ENCODE assay signal across 9 cellular contexts in genomic region chr4:111641813-111642579, GRCh38.
DNase-seq lines count a peak whose midpoint lies in the region; ATAC-seq and TF ChIP-seq lines count a peak whose summit lies in the region.
"Had no signal": no experiment of that assay in that cellular context is flagged by ENCODE, and none has a peak within 500 bp of the region (broad histone marks: within the 10 kb centered on the region; RNA-seq: fewer than 3 reads in every experiment).

No MANE protein-coding gene starts in this region.

- peaks cover 11% of the 10 kb centered on the region for H3K27me3 ChIP-seq in DOHH2 (ENCODE audit: control insufficient read depth, low read length)
- H3K27me3 ChIP-seq in parathyroid adenoma (ENCODE audit: control insufficient read depth, insufficient read depth, low read length): peaks cover 4% of the 10 kb centered on the region
- H3K27me3 ChIP-seq in CD4-positive, alpha-beta T cell (ENCODE audit: control insufficient read depth, insufficient read depth, low read length): no peaks in the 10 kb centered on the region

- no peak overlapping the region for H2AFZ ChIP-seq in parathyroid adenoma

- CTCF ChIA-PET in WTC11 (lab: Charles Lee): interaction anchor here (0.7 to 2.1 kb wide), 2 partner anchors 152 to 213 kb away, joined by 3 to 12 read pairs; no protein-coding TSS in a partner anchor
- CTCF ChIA-PET in CD4-positive, alpha-beta T cell (lab: Charles Lee): no interaction called here

- H3K4me1 Mint-ChIP-seq in WTC11: peaks cover 5% of the 10 kb centered on the region; the same call in 1 of the 2 replicates
- no peaks in the 10 kb centered on the region for H3K4me1 Mint-ChIP-seq in CD4-positive, alpha-beta T cell (ENCODE audit: low read depth)

- intact Hi-C loops in CD4-positive, alpha-beta T cell (cut with DNase I, micrococcal nuclease): no loop called here

- no peak overlapping the region for H3K9ac ChIP-seq in parathyroid adenoma

- no peaks in the 10 kb centered on the region for H3F3A ChIP-seq in DOHH2 (ENCODE audit: control insufficient read depth, insufficient read depth)

- H3K79me2 ChIP-seq in DOHH2 (ENCODE audit: control insufficient read depth, low read length) (no peaks in the 10 kb centered on the region), parathyroid adenoma (no peaks in the 10 kb centered on the region)

- H3K36me3 ChIP-seq in DOHH2 (ENCODE audit: control insufficient read depth, low read length) (no peaks in the 10 kb centered on the region), parathyroid adenoma (ENCODE audit: control insufficient read depth, insufficient read depth, low read length) (no peaks in the 10 kb centered on the region)

- H3K9me3 Mint-ChIP-seq in WTC11: no peaks in the 10 kb centered on the region
- no peaks in the 10 kb centered on the region for H3K9me3 Mint-ChIP-seq in CD4-positive, alpha-beta T cell
- H3K9me3 Mint-ChIP-seq: dendritic cell treated with granulocyte-macrophage colony-stimulating factor and Interleukin-4, amounts not matched to agents 40 ng/mL and 50 ng/mL, for 4 days had no signal

- ATAC-seq in GM19372 (IDR thresholded peaks at IDR 0.05; ENCODE audit: low read depth, unreplicated experiment) (peak; percentile 97), HG03196 (IDR thresholded peaks at IDR 0.05; ENCODE audit: unreplicated experiment) (peak; percentile 88), WTC11 (peak; percentile 87)
- no peak for ATAC-seq in CD4-positive, alpha-beta T cell (ENCODE audit: poor library complexity)

- no peaks in the 10 kb centered on the region for H3K9me3 ChIP-seq in DOHH2 (ENCODE audit: control insufficient read depth, insufficient read depth, low read length)
- no peaks in the 10 kb centered on the region for H3K9me3 ChIP-seq in parathyroid adenoma (ENCODE audit: control insufficient read depth, low read length)
- no peaks in the 10 kb centered on the region for H3K9me3 ChIP-seq in CD4-positive, alpha-beta T cell (ENCODE audit: control insufficient read depth, low read length)

- H3K27ac ChIP-seq in DOHH2 (ENCODE audit: low read depth, low read length): no peak overlapping the region
- H3K27ac ChIP-seq in parathyroid adenoma: no peak overlapping the region
- H3K27ac ChIP-seq in CD4-positive, alpha-beta T cell (ENCODE audit: low read depth, low read length): no peak overlapping the region

- DNase-seq in NCI-H2227 treated with DMSO at 0.1 percent for 48 hours (lab: John Stamatoyannopoulos, UW) (peak; percentile 77), WTC11 (ENCODE audit: low spot score) (peak; percentile 64), germinal center (ENCODE audit: low spot score) (peak; percentile 54)
- no peak for DNase-seq in CD4-positive, alpha-beta T cell

- no peak overlapping the region for H3K4me3 Mint-ChIP-seq in WTC11
- no peak overlapping the region for H3K4me3 Mint-ChIP-seq in CD4-positive, alpha-beta T cell
- H3K4me3 Mint-ChIP-seq: dendritic cell treated with granulocyte-macrophage colony-stimulating factor and Interleukin-4, amounts not matched to agents 40 ng/mL and 50 ng/mL, for 4 days had no signal

- H3K4me3 ChIP-seq in DOHH2 (ENCODE audit: low read length) (no peak overlapping the region), parathyroid adenoma (ENCODE audit: low read depth, low read length) (no peak overlapping the region)

- no peaks in the 10 kb centered on the region for H3K36me3 Mint-ChIP-seq in WTC11
- no peaks in the 10 kb centered on the region for H3K36me3 Mint-ChIP-seq in CD4-positive, alpha-beta T cell (ENCODE audit: low read depth)

- 0 out of 2 replicates have a peak, but pooled peaks cover 3% of the 10 kb centered on the region for H4K20me1 ChIP-seq in DOHH2 (ENCODE audit: control insufficient read depth, insufficient read depth, low read depth, low read length)

- H3K9me2 ChIP-seq in DOHH2 (replicated peaks; ENCODE audit: control insufficient read depth, low read length): no peaks in the 10 kb centered on the region

- H3K4me1 ChIP-seq in DOHH2 (ENCODE audit: control insufficient read depth, low read length) (no peaks in the 10 kb centered on the region), parathyroid adenoma (no peaks in the 10 kb centered on the region)

- H3K27me3 Mint-ChIP-seq in WTC11 (ENCODE audit: low read depth): no peaks in the 10 kb centered on the region
- H3K27me3 Mint-ChIP-seq in CD4-positive, alpha-beta T cell: no peaks in the 10 kb centered on the region

- POLR2A ChIA-PET in WTC11 (lab: Charles Lee): no interaction called here
- POLR2A ChIA-PET in CD4-positive, alpha-beta T cell (lab: Charles Lee): no interaction called here

- H3K4me2 ChIP-seq in DOHH2 (ENCODE audit: low read length): no peak overlapping the region
- H3K4me2 ChIP-seq in parathyroid adenoma (ENCODE audit: low read length): no peak overlapping the region

- H3K27ac Mint-ChIP-seq in WTC11: no peak overlapping the region
- H3K27ac Mint-ChIP-seq in CD4-positive, alpha-beta T cell: no peak overlapping the region
- H3K27ac Mint-ChIP-seq: dendritic cell treated with granulocyte-macrophage colony-stimulating factor and Interleukin-4, amounts not matched to agents 40 ng/mL and 50 ng/mL, for 4 days had no signal

- TF ChIP-seq CTCF in DOHH2 (IDR thresholded peaks at IDR 0.05; ENCODE audit: low read depth, low read length, poor library complexity, severe bottlenecking) (peak; percentile 92), WTC11 (IDR thresholded peaks at IDR 0.05) (peak; percentile 72), parathyroid adenoma (IDR thresholded peaks at IDR 0.05) (peak; percentile 56)
- TF ChIP-seq CTCF in CD4-positive, alpha-beta T cell (IDR thresholded peaks at IDR 0.05): no peak

TF ChIP-seq in WTC11, 78 proteins besides CTCF, POLR2A, EP300 and RAD21 (continues in another document):
- TF ChIP-seq, protein P1, sequence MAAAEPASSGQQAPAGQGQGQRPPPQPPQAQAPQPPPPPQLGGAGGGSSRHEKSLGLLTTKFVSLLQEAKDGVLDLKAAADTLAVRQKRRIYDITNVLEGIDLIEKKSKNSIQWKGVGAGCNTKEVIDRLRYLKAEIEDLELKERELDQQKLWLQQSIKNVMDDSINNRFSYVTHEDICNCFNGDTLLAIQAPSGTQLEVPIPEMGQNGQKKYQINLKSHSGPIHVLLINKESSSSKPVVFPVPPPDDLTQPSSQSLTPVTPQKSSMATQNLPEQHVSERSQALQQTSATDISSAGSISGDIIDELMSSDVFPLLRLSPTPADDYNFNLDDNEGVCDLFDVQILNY (CRISPR knock-in tag; IDR thresholded peaks at IDR 0.05): no peak
- TF ChIP-seq ATF3 (CRISPR knock-in tag; conservative IDR thresholded peaks at IDR 0.05) (no peak), MXD4 (CRISPR knock-in tag; IDR thresholded peaks at IDR 0.05; ENCODE audit: borderline replicate concordance) (no peak), NFATC4 (CRISPR knock-in tag; IDR thresholded peaks at IDR 0.05) (no peak), ZNF121 (CRISPR knock-in tag; IDR thresholded peaks at IDR 0.05) (no peak), GTF2I (CRISPR knock-in tag; conservative IDR thresholded peaks at IDR 0.05) (no peak), FOXK1 (CRISPR knock-in tag; IDR thresholded peaks at IDR 0.05) (no peak)
- TF ChIP-seq, protein P2, sequence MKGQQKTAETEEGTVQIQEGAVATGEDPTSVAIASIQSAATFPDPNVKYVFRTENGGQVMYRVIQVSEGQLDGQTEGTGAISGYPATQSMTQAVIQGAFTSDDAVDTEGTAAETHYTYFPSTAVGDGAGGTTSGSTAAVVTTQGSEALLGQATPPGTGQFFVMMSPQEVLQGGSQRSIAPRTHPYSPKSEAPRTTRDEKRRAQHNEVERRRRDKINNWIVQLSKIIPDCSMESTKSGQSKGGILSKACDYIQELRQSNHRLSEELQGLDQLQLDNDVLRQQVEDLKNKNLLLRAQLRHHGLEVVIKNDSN (CRISPR knock-in tag; IDR thresholded peaks at IDR 0.05): no peak
- TF ChIP-seq, protein P3, sequence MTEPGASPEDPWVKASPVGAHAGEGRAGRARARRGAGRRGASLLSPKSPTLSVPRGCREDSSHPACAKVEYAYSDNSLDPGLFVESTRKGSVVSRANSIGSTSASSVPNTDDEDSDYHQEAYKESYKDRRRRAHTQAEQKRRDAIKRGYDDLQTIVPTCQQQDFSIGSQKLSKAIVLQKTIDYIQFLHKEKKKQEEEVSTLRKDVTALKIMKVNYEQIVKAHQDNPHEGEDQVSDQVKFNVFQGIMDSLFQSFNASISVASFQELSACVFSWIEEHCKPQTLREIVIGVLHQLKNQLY (CRISPR knock-in tag; IDR thresholded peaks at IDR 0.05): no peak
- TF ChIP-seq, protein P4, sequence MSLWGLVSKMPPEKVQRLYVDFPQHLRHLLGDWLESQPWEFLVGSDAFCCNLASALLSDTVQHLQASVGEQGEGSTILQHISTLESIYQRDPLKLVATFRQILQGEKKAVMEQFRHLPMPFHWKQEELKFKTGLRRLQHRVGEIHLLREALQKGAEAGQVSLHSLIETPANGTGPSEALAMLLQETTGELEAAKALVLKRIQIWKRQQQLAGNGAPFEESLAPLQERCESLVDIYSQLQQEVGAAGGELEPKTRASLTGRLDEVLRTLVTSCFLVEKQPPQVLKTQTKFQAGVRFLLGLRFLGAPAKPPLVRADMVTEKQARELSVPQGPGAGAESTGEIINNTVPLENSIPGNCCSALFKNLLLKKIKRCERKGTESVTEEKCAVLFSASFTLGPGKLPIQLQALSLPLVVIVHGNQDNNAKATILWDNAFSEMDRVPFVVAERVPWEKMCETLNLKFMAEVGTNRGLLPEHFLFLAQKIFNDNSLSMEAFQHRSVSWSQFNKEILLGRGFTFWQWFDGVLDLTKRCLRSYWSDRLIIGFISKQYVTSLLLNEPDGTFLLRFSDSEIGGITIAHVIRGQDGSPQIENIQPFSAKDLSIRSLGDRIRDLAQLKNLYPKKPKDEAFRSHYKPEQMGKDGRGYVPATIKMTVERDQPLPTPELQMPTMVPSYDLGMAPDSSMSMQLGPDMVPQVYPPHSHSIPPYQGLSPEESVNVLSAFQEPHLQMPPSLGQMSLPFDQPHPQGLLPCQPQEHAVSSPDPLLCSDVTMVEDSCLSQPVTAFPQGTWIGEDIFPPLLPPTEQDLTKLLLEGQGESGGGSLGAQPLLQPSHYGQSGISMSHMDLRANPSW (CRISPR knock-in tag; conservative IDR thresholded peaks at IDR 0.05; ENCODE audit: low read depth): no peak

Comparison
In these comparisons a context has a peak if more than half of its experiments do, and no peak if none do; other contexts are left out.
1. DNase-seq: peak in NCI-H2227 treated with DMSO at 0.1 percent for 48 hours (single experiment), WTC11 (single experiment) and germinal center (single experiment); none in CD4-positive, alpha-beta T cell (0 of 10).